28 cellular contexts compared by ENCODE assay signal in the genomic region with DNA sequence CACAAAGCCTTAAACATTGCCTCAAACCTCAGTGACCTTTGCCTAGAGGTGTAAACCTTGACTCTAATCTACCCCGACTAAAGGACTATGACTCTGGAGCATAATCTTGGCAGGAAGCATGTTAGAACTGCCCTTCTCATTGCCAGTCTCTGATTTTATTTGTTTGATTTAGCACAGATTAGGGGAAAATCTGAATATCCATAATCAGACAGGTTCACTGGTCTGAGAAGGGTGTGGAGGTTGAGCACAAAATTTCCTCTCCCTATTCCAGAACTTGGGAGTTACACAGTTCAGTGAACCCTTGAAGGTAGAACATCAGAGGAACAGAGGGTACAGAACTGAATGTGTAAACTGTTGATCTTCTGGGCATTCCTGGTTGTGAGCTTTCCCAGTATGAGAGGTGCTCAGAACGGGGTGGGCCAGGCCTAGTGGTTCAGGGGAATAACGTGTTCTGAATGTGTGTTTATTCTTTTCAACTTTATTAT. TPM values are rescaled to one million over a fixed set of nuclear protein-coding genes. Genes with fewer than 3 reads are reported as not detected.
"Had no signal": no experiment of that assay in that cellular context is flagged by ENCODE, and none has a peak within 500 bp of the region (broad histone marks: within the 10 kb centered on the region; RNA-seq: fewer than 3 reads in every experiment).

No MANE protein-coding gene starts in this region.

- H3K36me3 ChIP-seq: heart left ventricle, lower lobe of right lung, pancreas, prostate gland, sigmoid colon, stomach, thoracic aorta, tibial nerve, upper lobe of left lung had no signal

- H3K27ac ChIP-seq: heart left ventricle, lower lobe of right lung, pancreas, prostate gland, sigmoid colon, stomach, thoracic aorta, tibial nerve, upper lobe of left lung had no signal

- H3K27me3 ChIP-seq: heart left ventricle, pancreas, sigmoid colon, stomach, tibial nerve, upper lobe of left lung had no signal

- ATAC-seq: heart left ventricle; left ventricle myocardium superior; lower lobe of right lung; naive thymus-derived CD4-positive, alpha-beta T cell; pancreas; right cardiac atrium; stimulated activated memory B cell treated with anti-CD40 and anti-IgM and Interleukin-4, amounts not matched to agents 10 μg/mL and 1 μg/mL and 100 μg/mL, for 72 hours had no signal

- H3K4me1 ChIP-seq: heart left ventricle, lower lobe of right lung, pancreas, prostate gland, sigmoid colon, stomach, tibial nerve, upper lobe of left lung had no signal

- H3K9me3 ChIP-seq: lower lobe of right lung, pancreas, prostate gland, sigmoid colon, stomach, thoracic aorta, tibial nerve, upper lobe of left lung had no signal

- H3K4me3 ChIP-seq: heart left ventricle, lower lobe of right lung, pancreas, prostate gland, sigmoid colon, smooth muscle cell, stomach, thoracic aorta, tibial nerve, upper lobe of left lung had no signal

- DNase-seq: glutamatergic neuron; heart left ventricle; hypothalamus; immature natural killer cell; kidney; left ventricle myocardium superior; lower lobe of right lung; mammary epithelial cell; mesenchymal stem cell; naive thymus-derived CD4-positive, alpha-beta T cell; nucleus accumbens; pancreas; posterior cingulate gyrus; retina; right cardiac atrium; sigmoid colon; stimulated activated CD4-positive, alpha-beta T cell treated with anti-CD3 and anti-CD28 coated beads, Interleukin-1b, Interleukin-23, amount 100 ng/mL, for 48 hours; stimulated activated CD4-positive, alpha-beta T cell treated with anti-CD3 and anti-CD28 coated beads, Interleukin-2, amount 100 ng/mL, for 48 hours; stimulated activated CD4-positive, alpha-beta T cell treated with anti-CD3 and anti-CD28 coated beads, Interleukin-4, amount 100 ng/mL, for 4 hours; stimulated activated CD8-positive, alpha-beta memory T cell treated with anti-CD3 and anti-CD28 coated beads, Interleukin-4, amount 100 ng/mL, for 48 hours; stimulated activated naive CD4-positive, alpha-beta T cell treated with Interleukin-2 at 50 U/mL for 16 hours; stomach; upper lobe of left lung had no signal

RNA-seq across cellular contexts. Expression of gene SELENBP1, which starts 18.6 kb away (rescaled TPM):
- total RNA-seq: naive thymus-derived CD4-positive, alpha-beta T cell had no signal
